ENCODE assay signal across 1 cellular context in the genomic region with DNA sequence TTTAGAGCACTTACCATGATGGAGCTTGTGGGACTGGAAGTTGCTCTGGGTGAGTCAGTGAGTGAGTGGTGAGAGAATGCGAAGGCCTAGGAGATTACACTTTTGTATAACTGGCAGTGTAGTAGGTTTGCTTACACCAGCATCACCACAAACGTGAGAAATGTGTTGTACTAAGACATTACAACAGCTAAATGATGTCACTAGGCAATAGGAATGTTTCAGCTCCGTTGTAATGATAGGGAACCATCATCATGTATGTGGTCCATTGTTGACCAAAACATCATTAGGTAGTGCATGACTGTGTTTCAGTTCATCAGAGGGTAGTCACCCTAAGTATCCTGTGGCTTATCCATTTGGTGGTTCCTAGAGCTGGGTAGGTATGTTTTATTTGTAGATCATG.
TF ChIP-seq lines count a peak whose summit lies in the region.

No MANE protein-coding gene starts in this region.

TF ChIP-seq in GM23338, 12 proteins besides CTCF, POLR2A, EP300 and RAD21 (continued from another document):
- TF ChIP-seq, protein P1, sequence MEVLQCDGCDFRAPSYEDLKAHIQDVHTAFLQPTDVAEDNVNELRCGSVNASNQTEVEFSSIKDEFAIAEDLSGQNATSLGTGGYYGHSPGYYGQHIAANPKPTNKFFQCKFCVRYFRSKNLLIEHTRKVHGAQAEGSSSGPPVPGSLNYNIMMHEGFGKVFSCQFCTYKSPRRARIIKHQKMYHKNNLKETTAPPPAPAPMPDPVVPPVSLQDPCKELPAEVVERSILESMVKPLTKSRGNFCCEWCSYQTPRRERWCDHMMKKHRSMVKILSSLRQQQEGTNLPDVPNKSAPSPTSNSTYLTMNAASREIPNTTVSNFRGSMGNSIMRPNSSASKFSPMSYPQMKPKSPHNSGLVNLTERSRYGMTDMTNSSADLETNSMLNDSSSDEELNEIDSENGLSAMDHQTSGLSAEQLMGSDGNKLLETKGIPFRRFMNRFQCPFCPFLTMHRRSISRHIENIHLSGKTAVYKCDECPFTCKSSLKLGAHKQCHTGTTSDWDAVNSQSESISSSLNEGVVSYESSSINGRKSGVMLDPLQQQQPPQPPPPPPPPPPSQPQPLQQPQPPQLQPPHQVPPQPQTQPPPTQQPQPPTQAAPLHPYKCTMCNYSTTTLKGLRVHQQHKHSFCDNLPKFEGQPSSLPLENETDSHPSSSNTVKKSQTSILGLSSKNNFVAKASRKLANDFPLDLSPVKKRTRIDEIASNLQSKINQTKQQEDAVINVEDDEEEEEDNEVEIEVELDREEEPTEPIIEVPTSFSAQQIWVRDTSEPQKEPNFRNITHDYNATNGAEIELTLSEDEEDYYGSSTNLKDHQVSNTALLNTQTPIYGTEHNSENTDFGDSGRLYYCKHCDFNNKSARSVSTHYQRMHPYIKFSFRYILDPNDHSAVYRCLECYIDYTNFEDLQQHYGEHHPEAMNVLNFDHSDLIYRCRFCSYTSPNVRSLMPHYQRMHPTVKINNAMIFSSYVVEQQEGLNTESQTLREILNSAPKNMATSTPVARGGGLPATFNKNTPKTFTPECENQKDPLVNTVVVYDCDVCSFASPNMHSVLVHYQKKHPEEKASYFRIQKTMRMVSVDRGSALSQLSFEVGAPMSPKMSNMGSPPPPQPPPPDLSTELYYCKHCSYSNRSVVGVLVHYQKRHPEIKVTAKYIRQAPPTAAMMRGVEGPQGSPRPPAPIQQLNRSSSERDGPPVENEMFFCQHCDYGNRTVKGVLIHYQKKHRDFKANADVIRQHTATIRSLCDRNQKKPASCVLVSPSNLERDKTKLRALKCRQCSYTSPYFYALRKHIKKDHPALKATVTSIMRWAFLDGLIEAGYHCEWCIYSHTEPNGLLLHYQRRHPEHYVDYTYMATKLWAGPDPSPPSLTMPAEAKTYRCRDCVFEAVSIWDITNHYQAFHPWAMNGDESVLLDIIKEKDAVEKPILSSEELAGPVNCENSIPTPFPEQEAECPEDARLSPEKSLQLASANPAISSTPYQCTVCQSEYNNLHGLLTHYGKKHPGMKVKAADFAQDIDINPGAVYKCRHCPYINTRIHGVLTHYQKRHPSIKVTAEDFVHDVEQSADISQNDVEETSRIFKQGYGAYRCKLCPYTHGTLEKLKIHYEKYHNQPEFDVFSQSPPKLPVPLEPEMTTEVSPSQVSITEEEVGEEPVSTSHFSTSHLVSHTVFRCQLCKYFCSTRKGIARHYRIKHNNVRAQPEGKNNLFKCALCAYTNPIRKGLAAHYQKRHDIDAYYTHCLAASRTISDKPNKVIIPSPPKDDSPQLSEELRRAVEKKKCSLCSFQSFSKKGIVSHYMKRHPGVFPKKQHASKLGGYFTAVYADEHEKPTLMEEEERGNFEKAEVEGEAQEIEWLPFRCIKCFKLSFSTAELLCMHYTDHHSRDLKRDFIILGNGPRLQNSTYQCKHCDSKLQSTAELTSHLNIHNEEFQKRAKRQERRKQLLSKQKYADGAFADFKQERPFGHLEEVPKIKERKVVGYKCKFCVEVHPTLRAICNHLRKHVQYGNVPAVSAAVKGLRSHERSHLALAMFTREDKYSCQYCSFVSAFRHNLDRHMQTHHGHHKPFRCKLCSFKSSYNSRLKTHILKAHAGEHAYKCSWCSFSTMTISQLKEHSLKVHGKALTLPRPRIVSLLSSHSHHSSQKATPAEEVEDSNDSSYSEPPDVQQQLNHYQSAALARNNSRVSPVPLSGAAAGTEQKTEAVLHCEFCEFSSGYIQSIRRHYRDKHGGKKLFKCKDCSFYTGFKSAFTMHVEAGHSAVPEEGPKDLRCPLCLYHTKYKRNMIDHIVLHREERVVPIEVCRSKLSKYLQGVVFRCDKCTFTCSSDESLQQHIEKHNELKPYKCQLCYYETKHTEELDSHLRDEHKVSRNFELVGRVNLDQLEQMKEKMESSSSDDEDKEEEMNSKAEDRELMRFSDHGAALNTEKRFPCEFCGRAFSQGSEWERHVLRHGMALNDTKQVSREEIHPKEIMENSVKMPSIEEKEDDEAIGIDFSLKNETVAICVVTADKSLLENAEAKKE (CRISPR knock-in tag; IDR thresholded peaks at IDR 0.05) = no peak
- TF ChIP-seq, protein P2, sequence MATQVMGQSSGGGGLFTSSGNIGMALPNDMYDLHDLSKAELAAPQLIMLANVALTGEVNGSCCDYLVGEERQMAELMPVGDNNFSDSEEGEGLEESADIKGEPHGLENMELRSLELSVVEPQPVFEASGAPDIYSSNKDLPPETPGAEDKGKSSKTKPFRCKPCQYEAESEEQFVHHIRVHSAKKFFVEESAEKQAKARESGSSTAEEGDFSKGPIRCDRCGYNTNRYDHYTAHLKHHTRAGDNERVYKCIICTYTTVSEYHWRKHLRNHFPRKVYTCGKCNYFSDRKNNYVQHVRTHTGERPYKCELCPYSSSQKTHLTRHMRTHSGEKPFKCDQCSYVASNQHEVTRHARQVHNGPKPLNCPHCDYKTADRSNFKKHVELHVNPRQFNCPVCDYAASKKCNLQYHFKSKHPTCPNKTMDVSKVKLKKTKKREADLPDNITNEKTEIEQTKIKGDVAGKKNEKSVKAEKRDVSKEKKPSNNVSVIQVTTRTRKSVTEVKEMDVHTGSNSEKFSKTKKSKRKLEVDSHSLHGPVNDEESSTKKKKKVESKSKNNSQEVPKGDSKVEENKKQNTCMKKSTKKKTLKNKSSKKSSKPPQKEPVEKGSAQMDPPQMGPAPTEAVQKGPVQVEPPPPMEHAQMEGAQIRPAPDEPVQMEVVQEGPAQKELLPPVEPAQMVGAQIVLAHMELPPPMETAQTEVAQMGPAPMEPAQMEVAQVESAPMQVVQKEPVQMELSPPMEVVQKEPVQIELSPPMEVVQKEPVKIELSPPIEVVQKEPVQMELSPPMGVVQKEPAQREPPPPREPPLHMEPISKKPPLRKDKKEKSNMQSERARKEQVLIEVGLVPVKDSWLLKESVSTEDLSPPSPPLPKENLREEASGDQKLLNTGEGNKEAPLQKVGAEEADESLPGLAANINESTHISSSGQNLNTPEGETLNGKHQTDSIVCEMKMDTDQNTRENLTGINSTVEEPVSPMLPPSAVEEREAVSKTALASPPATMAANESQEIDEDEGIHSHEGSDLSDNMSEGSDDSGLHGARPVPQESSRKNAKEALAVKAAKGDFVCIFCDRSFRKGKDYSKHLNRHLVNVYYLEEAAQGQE (IDR thresholded peaks at IDR 0.05; ENCODE audit: unreplicated experiment) = no peak
TF ChIP-seq in GM23338: peak in this region for 0.
